In genomic region chr3:108546249-108546648, GRCh38 we compare ENCODE assay signal across 11 cellular contexts. TPM values are rescaled to one million over a fixed set of nuclear protein-coding genes. Genes with fewer than 3 reads are reported as not detected.
DNase-seq lines count a peak whose midpoint lies in the region; ATAC-seq and TF ChIP-seq lines count a peak whose summit lies in the region.
"Had no signal": no experiment of that assay in that cellular context is flagged by ENCODE, and none has a peak within 500 bp of the region (broad histone marks: within the 10 kb centered on the region; RNA-seq: fewer than 3 reads in every experiment).

No MANE protein-coding gene starts in this region.

- CTCF ChIA-PET in CD8-positive, alpha-beta T cell (lab: Charles Lee): interaction anchor here (1.1 kb wide), 1 partner anchor 9 kb away, joined by 3 read pairs; no protein-coding TSS in a partner anchor
- CTCF ChIA-PET in HEK293 (lab: Yijun Ruan, JAX): interaction anchor here (1.3 kb wide), 1 partner anchor 57 kb away, joined by 4 read pairs; no protein-coding TSS in a partner anchor

- no peaks in the 10 kb centered on the region for H3K4me1 ChIP-seq in CD8-positive, alpha-beta T cell (ENCODE audit: insufficient read depth, low read length)
- H3K4me1 ChIP-seq in HEK293 (ENCODE audit: control insufficient read depth, insufficient read depth, low read length): no peaks in the 10 kb centered on the region
- H3K4me1 ChIP-seq in adipocyte (ENCODE audit: control insufficient read depth, insufficient read depth, low read length): peaks cover 23% of the 10 kb centered on the region
- no peaks in the 10 kb centered on the region for H3K4me1 ChIP-seq in vagina

- H3K4me3 Mint-ChIP-seq in CD8-positive, alpha-beta T cell: peak overlapping the region; percentile 29
- no peak overlapping the region for H3K4me3 Mint-ChIP-seq in mesothelial cell of epicardium

- POLR2A ChIA-PET in CD8-positive, alpha-beta T cell (lab: Charles Lee): no interaction called here
- POLR2A ChIA-PET in HEK293 (lab: Yijun Ruan, JAX): no interaction called here

- no peak for TF ChIP-seq POLR2A in vagina (IDR thresholded peaks at IDR 0.05)

- TF ChIP-seq CTCF in CD8-positive, alpha-beta T cell (IDR thresholded peaks at IDR 0.05): no peak
- TF ChIP-seq CTCF in HEK293 (tag by site-specific recombination; IDR thresholded peaks at IDR 0.05) (no peak), mesothelial cell of epicardium (IDR thresholded peaks at IDR 0.05; ENCODE audit: unreplicated experiment) (no peak), vagina (IDR thresholded peaks at IDR 0.05) (no peak)

- peak overlapping the region; percentile 41 for H3K9ac ChIP-seq in adipocyte (ENCODE audit: low read length)

- H3K9me3 Mint-ChIP-seq in CD8-positive, alpha-beta T cell: peaks cover 2% of the 10 kb centered on the region
- no peaks in the 10 kb centered on the region for H3K9me3 Mint-ChIP-seq in mesothelial cell of epicardium

- H3K27ac ChIP-seq in CD8-positive, alpha-beta T cell (ENCODE audit: low read depth, low read length): no peak overlapping the region
- H3K27ac ChIP-seq in HEK293 (ENCODE audit: extremely low read depth, low read depth, low read length) (no peak overlapping the region), vagina (no peak overlapping the region)
- H3K27ac ChIP-seq: dorsolateral prefrontal cortex had no signal

- H3K36me3 Mint-ChIP-seq in CD8-positive, alpha-beta T cell: peaks cover 16% of the 10 kb centered on the region
- H3K36me3 Mint-ChIP-seq in mesothelial cell of epicardium: peaks cover 14% of the 10 kb centered on the region

- no peaks in the 10 kb centered on the region for H3K9me3 ChIP-seq in CD8-positive, alpha-beta T cell (ENCODE audit: low read length)
- H3K9me3 ChIP-seq in HEK293 (ENCODE audit: control insufficient read depth, insufficient read depth, low read depth, low read length): no peaks in the 10 kb centered on the region
- H3K9me3 ChIP-seq in adipocyte (ENCODE audit: control insufficient read depth, low read length): no peaks in the 10 kb centered on the region
- no peaks in the 10 kb centered on the region for H3K9me3 ChIP-seq in vagina

- peaks cover 9% of the 10 kb centered on the region for H3K4me1 Mint-ChIP-seq in CD8-positive, alpha-beta T cell (ENCODE audit: low read depth)
- peaks cover 13% of the 10 kb centered on the region for H3K4me1 Mint-ChIP-seq in mesothelial cell of epicardium

- ATAC-seq in CD8-positive, alpha-beta T cell: no peak
- no peak for ATAC-seq in GM21381 (IDR thresholded peaks at IDR 0.05; ENCODE audit: unreplicated experiment)

- H3K27ac Mint-ChIP-seq in CD8-positive, alpha-beta T cell: no peak overlapping the region
- peak overlapping the region; percentile 45 for H3K27ac Mint-ChIP-seq in mesothelial cell of epicardium

- no peaks in the 10 kb centered on the region for H3K36me3 ChIP-seq in CD8-positive, alpha-beta T cell (ENCODE audit: insufficient read depth, low read length)
- H3K36me3 ChIP-seq in HEK293 (ENCODE audit: control insufficient read depth in 2 of 2, insufficient read depth in 1 of 2, low read length in 2 of 2): peaks cover 4 to 22% of the 10 kb centered on the region in 2 experiments; a peak in 2 of 3 replicates
- no peaks in the 10 kb centered on the region for H3K36me3 ChIP-seq in adipocyte (ENCODE audit: control insufficient read depth, insufficient read depth, low read length, severe bottlenecking)
- H3K36me3 ChIP-seq in vagina: no peaks in the 10 kb centered on the region

- H3K27me3 ChIP-seq in CD8-positive, alpha-beta T cell (ENCODE audit: insufficient read depth, low read length): no peaks in the 10 kb centered on the region
- H3K27me3 ChIP-seq in adipocyte (replicated peaks; ENCODE audit: control insufficient read depth, insufficient read depth, low read length) (no peaks in the 10 kb centered on the region), vagina (no peaks in the 10 kb centered on the region)
- H3K27me3 ChIP-seq: dorsolateral prefrontal cortex had no signal

- H3K4me3 ChIP-seq in CD8-positive, alpha-beta T cell (ENCODE audit: low read depth, low read length): no peak overlapping the region
- H3K4me3 ChIP-seq in HEK293 (ENCODE audit: low read depth, low read length): no peak overlapping the region
- peak overlapping the region; percentile 65 for H3K4me3 ChIP-seq in adipocyte (ENCODE audit: low read length)
- no peak overlapping the region for H3K4me3 ChIP-seq in vagina

- no peaks in the 10 kb centered on the region for H3K27me3 Mint-ChIP-seq in CD8-positive, alpha-beta T cell (ENCODE audit: low read depth)
- no peaks in the 10 kb centered on the region for H3K27me3 Mint-ChIP-seq in mesothelial cell of epicardium (ENCODE audit: low read depth)

- DNase-seq in CD8-positive, alpha-beta T cell: no peak
- DNase-seq in adipocyte (ENCODE audit: low read depth): peak; percentile 6
- DNase-seq in mesothelial cell of epicardium (ENCODE audit: low spot score in 2 of 2, unreplicated experiment in 2 of 2): no peak
- no peak for DNase-seq in NCI-H748 (lab: John Stamatoyannopoulos, UW; ENCODE audit: unreplicated experiment)
- no peak for DNase-seq in vagina (ENCODE audit: extremely low spot score in 2 of 2)
- no peak for DNase-seq in DMS114 treated with DMSO at 0.1 percent for 48 hours (lab: John Stamatoyannopoulos, UW; ENCODE audit: unreplicated experiment)
- DNase-seq: dorsolateral prefrontal cortex, NCI-H446, T-helper 1 cell had no signal

- intact Hi-C loops in CD8-positive, alpha-beta T cell (cut with DNase I, micrococcal nuclease): no loop called here
- intact Hi-C loops in vagina (cut with DNase I): no loop called here

TF ChIP-seq in HEK293, 187 proteins besides CTCF, POLR2A, EP300 and RAD21:
- TF ChIP-seq ZNF175 (tag by site-specific recombination; IDR thresholded peaks at IDR 0.05) (no peak), PRDM6 (tag by site-specific recombination; IDR thresholded peaks at IDR 0.05) (peak; percentile 26; the same call in 1 of the 2 replicates)

RNA-seq across cellular contexts. Expression of gene MYH15, which starts 35.9 kb away (rescaled TPM):
- total RNA-seq in CD8-positive, alpha-beta T cell: under 1 TPM in 1 of 2 experiments, not detected in 1; 0.05 TPM
- total RNA-seq in mesothelial cell of epicardium (0.20 to 0.36 TPM (median 0.27 TPM) in 3 replicates), vagina (not detected)

RNA-seq across cellular contexts. Expression of gene CIP2A, which starts 43.0 kb away (rescaled TPM):
- total RNA-seq in CD8-positive, alpha-beta T cell: 1 to 10 TPM; 3.0 to 4.2 TPM
- total RNA-seq in mesothelial cell of epicardium (15.9 to 17.8 TPM (median 16.9 TPM) in 3 replicates), vagina (6.9 TPM)

RNA-seq across cellular contexts. Expression of gene DZIP3, which starts 43.3 kb away (rescaled TPM):
- total RNA-seq in CD8-positive, alpha-beta T cell: 1 to 10 TPM; 8.7 to 9.4 TPM
- 26.9 to 27.2 TPM (median 27.2 TPM) in 3 replicates for total RNA-seq in mesothelial cell of epicardium
- 7.4 TPM for total RNA-seq in vagina
